8 cellular contexts compared by ENCODE assay signal in genomic region chr11:114399903-114400221, GRCh38. TPM values are rescaled to one million over a fixed set of nuclear protein-coding genes. Genes with fewer than 3 reads are reported as not detected.
A peak's percentile ranks its signal among the peaks of the same experiment; 100 is the strongest.
DNase-seq lines count a peak whose midpoint lies in the region; ATAC-seq lines count a peak whose summit lies in the region.

No MANE protein-coding gene starts in this region.

- H3K4me3 Mint-ChIP-seq in stimulated activated memory B cell treated with anti-CD40 and anti-IgM and Interleukin-4, amounts not matched to agents 10 μg/mL and 1 μg/mL and 100 μg/mL, for 72 hours, result peak overlapping the region; percentile 87

- peak overlapping the region; percentile 85 for H3K27ac ChIP-seq in adipose tissue (ENCODE audit: low read depth, low read length)

- DNase-seq in NCI-H748 (lab: John Stamatoyannopoulos, UW; ENCODE audit: unreplicated experiment), result peak; percentile 84
- DNase-seq in NCI-H748 treated with DMSO at 0.1 percent for 48 hours (lab: John Stamatoyannopoulos, UW), result no peak
- DNase-seq in NCI-H1930 (lab: John Stamatoyannopoulos, UW), result peak; percentile 26 to 49
- DNase-seq in DMS114 treated with DMSO at 0.1 percent for 48 hours (lab: John Stamatoyannopoulos, UW; ENCODE audit: unreplicated experiment), result no peak

- peaks cover 47% of the 10 kb centered on the region for H3K4me1 Mint-ChIP-seq in stimulated activated memory B cell treated with anti-CD40 and anti-IgM and Interleukin-4, amounts not matched to agents 10 μg/mL and 1 μg/mL and 100 μg/mL, for 72 hours

- H3K9me3 ChIP-seq in iPS-18c (ENCODE audit: control insufficient read depth, insufficient read depth, low read length), result no peaks in the 10 kb centered on the region

- H3K27ac Mint-ChIP-seq in stimulated activated memory B cell treated with anti-CD40 and anti-IgM and Interleukin-4, amounts not matched to agents 10 μg/mL and 1 μg/mL and 100 μg/mL, for 72 hours, result peak overlapping the region; percentile 93

- ATAC-seq in HG02623 (IDR thresholded peaks at IDR 0.05; ENCODE audit: unreplicated experiment), result peak; percentile 11
- ATAC-seq in stimulated activated memory B cell treated with anti-CD40 and anti-IgM and Interleukin-4, amounts not matched to agents 10 μg/mL and 1 μg/mL and 100 μg/mL, for 72 hours, result no peak

- peak overlapping the region; percentile 88 for H3K4me3 ChIP-seq in iPS-18c (ENCODE audit: insufficient read depth, low read depth, low read length)

- H3K27me3 Mint-ChIP-seq in stimulated activated memory B cell treated with anti-CD40 and anti-IgM and Interleukin-4, amounts not matched to agents 10 μg/mL and 1 μg/mL and 100 μg/mL, for 72 hours, result no peaks in the 10 kb centered on the region

- H3K9me3 Mint-ChIP-seq in stimulated activated memory B cell treated with anti-CD40 and anti-IgM and Interleukin-4, amounts not matched to agents 10 μg/mL and 1 μg/mL and 100 μg/mL, for 72 hours, result no peaks in the 10 kb centered on the region

- WGBS in adipose tissue, 3 donors, result 0 to 1% (median 0%) methylated on average over 23 of the region's 23 CpGs

- H3K36me3 Mint-ChIP-seq in stimulated activated memory B cell treated with anti-CD40 and anti-IgM and Interleukin-4, amounts not matched to agents 10 μg/mL and 1 μg/mL and 100 μg/mL, for 72 hours, result peaks cover 14% of the 10 kb centered on the region

RNA-seq across cellular contexts. Expression of gene C11orf71, which starts 0.4 kb away (rescaled TPM):
- polyA plus RNA-seq in adipose tissue, result 10 to 100 TPM in 1 of 3 donors, 1 to 10 TPM in 2; 6.4 to 10.1 (median 6.9) TPM

RNA-seq across cellular contexts. Expression of gene RBM7, which starts 0.6 kb away (rescaled TPM):
- polyA plus RNA-seq in adipose tissue, result 10 to 100 TPM; 11.8 to 25.2 (median 21.2) TPM

RNA-seq across cellular contexts. Expression of gene REXO2, which starts 39.4 kb away (rescaled TPM):
- 100 to 1,000 TPM in 1 of 3 donors, 10 to 100 TPM in 2; 38.3 to 142 (median 72.8) TPM for polyA plus RNA-seq in adipose tissue

Comparison
In these comparisons a context has a peak if more than half of its experiments do, and no peak if none do; other contexts are left out.
1. DNase-seq: peak in NCI-H748 (single experiment) and NCI-H1930 (2 of 2); none in NCI-H748 treated with DMSO at 0.1 percent for 48 hours (single experiment) and DMS114 treated with DMSO at 0.1 percent for 48 hours (single experiment).